In genomic region chr5:88929385-88929784, GRCh38 we compare ENCODE assay signal across 24 cellular contexts. TPM values are rescaled to one million over a fixed set of nuclear protein-coding genes. Genes with fewer than 3 reads are reported as not detected.
"Had no signal": no experiment of that assay in that cellular context is flagged by ENCODE, and none has a peak within 500 bp of the region (broad histone marks: within the 10 kb centered on the region; RNA-seq: fewer than 3 reads in every experiment).

No MANE protein-coding gene starts in this region.

- ATAC-seq: activated CD4-positive, CD25-positive, alpha-beta regulatory T cell treated with anti-CD3 and anti-CD28 coated beads, Interleukin-2, amount 50 U/mL, for 24 hours; activated CD8-positive, alpha-beta memory T cell treated with anti-CD3 and anti-CD28 coated beads, Interleukin-2, amount 10 ng/mL, durations not matched to agents 7 days and 5 days; activated CD8-positive, alpha-beta T cell treated with anti-CD3 and anti-CD28 coated beads for 36 hours; left lobe of liver; natural killer cell treated with Interleukin-12 subunit alpha and Interleukin-12 subunit beta and Interleukin-15 and Interleukin-18, amount 100 ng/mL, for 72 hours; sciatic nerve; SK-N-SH treated with all-trans-retinoic acid at 6 μM for 48 hours; stimulated activated naive CD8-positive, alpha-beta T cell treated with anti-CD3 and anti-CD28 coated beads, Interleukin-15, Interleukin-2, amounts not matched to agents 100 U/mL and 50 U/mL, for 24 hours had no signal

- H3K36me3 ChIP-seq: spleen, upper lobe of left lung had no signal

- H3K27me3 ChIP-seq: spleen, upper lobe of left lung had no signal

- H3K36me3 Mint-ChIP-seq: activated CD8-positive, alpha-beta memory T cell treated with anti-CD3 and anti-CD28 coated beads, Interleukin-2, amount 10 ng/mL, durations not matched to agents 7 days and 5 days; activated naive CD4-positive, alpha-beta T cell treated with anti-CD3 and anti-CD28 coated beads, Interleukin-2, amount 50 U/mL, for 24 hours; mesothelial cell of epicardium; natural killer cell treated with Interleukin-12 subunit alpha and Interleukin-12 subunit beta and Interleukin-15 and Interleukin-18, amount 100 ng/mL, for 72 hours had no signal

- H3K4me3 Mint-ChIP-seq: activated CD4-positive, alpha-beta T cell treated with anti-CD3 and anti-CD28 coated beads, Interleukin-2, amount 10 ng/mL, durations not matched to agents 7 days and 5 days; activated CD8-positive, alpha-beta memory T cell treated with anti-CD3 and anti-CD28 coated beads, Interleukin-2, amount 10 ng/mL, durations not matched to agents 7 days and 5 days; activated CD8-positive, alpha-beta T cell treated with anti-CD3 and anti-CD28 coated beads for 36 hours; activated naive CD4-positive, alpha-beta T cell treated with anti-CD3 and anti-CD28 coated beads, Interleukin-2, amount 50 U/mL, for 24 hours; activated T-helper 1 cell treated with anti-CD3 and anti-CD28 coated beads, Interleukin-12 subunit alpha, Interleukin-12 subunit beta, Interleukin-2, Interleukin-4 antibody, amounts not matched to agents 30 ng/mL and 10 ng/mL and 1 ng/mL, durations not matched to agents 14 hours and 24 hours and 36 hours; endodermal cell; mesothelial cell of epicardium; natural killer cell treated with Interleukin-12 subunit alpha and Interleukin-12 subunit beta and Interleukin-15 and Interleukin-18, amount 100 ng/mL, for 72 hours had no signal

- H3K27ac ChIP-seq: parathyroid adenoma, spleen, upper lobe of left lung, VCaP had no signal

- H3K27me3 Mint-ChIP-seq: activated CD8-positive, alpha-beta memory T cell treated with anti-CD3 and anti-CD28 coated beads, Interleukin-2, amount 10 ng/mL, durations not matched to agents 7 days and 5 days; activated CD8-positive, alpha-beta T cell treated with anti-CD3 and anti-CD28 coated beads for 36 hours; activated naive CD4-positive, alpha-beta T cell treated with anti-CD3 and anti-CD28 coated beads, Interleukin-2, amount 50 U/mL, for 24 hours had no signal

- H3K9me3 ChIP-seq: spleen, upper lobe of left lung had no signal

- H3K4me3 ChIP-seq: spleen, upper lobe of left lung had no signal

- H3K27ac Mint-ChIP-seq: activated CD4-positive, alpha-beta T cell treated with anti-CD3 and anti-CD28 coated beads, Interleukin-2, amount 10 ng/mL, durations not matched to agents 7 days and 5 days; activated CD8-positive, alpha-beta memory T cell treated with anti-CD3 and anti-CD28 coated beads, Interleukin-2, amount 10 ng/mL, durations not matched to agents 7 days and 5 days; activated CD8-positive, alpha-beta T cell treated with anti-CD3 and anti-CD28 coated beads for 36 hours; activated naive CD4-positive, alpha-beta T cell treated with anti-CD3 and anti-CD28 coated beads, Interleukin-2, amount 50 U/mL, for 24 hours; activated T-helper 1 cell treated with anti-CD3 and anti-CD28 coated beads, Interleukin-12 subunit alpha, Interleukin-12 subunit beta, Interleukin-2, Interleukin-4 antibody, amounts not matched to agents 30 ng/mL and 10 ng/mL and 1 ng/mL, durations not matched to agents 14 hours and 24 hours and 36 hours; endodermal cell; mesothelial cell of epicardium; natural killer cell treated with Interleukin-12 subunit alpha and Interleukin-12 subunit beta and Interleukin-15 and Interleukin-18, amount 100 ng/mL, for 72 hours had no signal

- H3K4me1 Mint-ChIP-seq: activated CD4-positive, alpha-beta T cell treated with anti-CD3 and anti-CD28 coated beads, Interleukin-2, amount 10 ng/mL, durations not matched to agents 7 days and 5 days; activated CD8-positive, alpha-beta memory T cell treated with anti-CD3 and anti-CD28 coated beads, Interleukin-2, amount 10 ng/mL, durations not matched to agents 7 days and 5 days; activated naive CD4-positive, alpha-beta T cell treated with anti-CD3 and anti-CD28 coated beads, Interleukin-2, amount 50 U/mL, for 24 hours; endodermal cell had no signal

- DNase-seq: activated CD4-positive, alpha-beta T cell treated with anti-CD3 and anti-CD28 coated beads, Interleukin-2, amount 10 ng/mL, durations not matched to agents 7 days and 5 days; activated CD8-positive, alpha-beta memory T cell treated with anti-CD3 and anti-CD28 coated beads, Interleukin-2, amount 10 ng/mL, durations not matched to agents 7 days and 5 days; activated CD8-positive, alpha-beta T cell treated with anti-CD3 and anti-CD28 coated beads for 36 hours; activated gamma-delta T cell; activated T-cell treated with anti-CD3 and anti-CD28 coated beads for 4 hours; aorta; cortex of kidney; endodermal cell; kidney; mammary epithelial cell; spleen; stimulated activated CD4-positive, alpha-beta T cell treated with anti-CD3 and anti-CD28 coated beads, Interleukin-4, amount 100 ng/mL, for 24 hours; stimulated activated naive CD8-positive, alpha-beta T cell treated with anti-CD3 and anti-CD28 coated beads, Interleukin-15, Interleukin-2, amounts not matched to agents 100 U/mL and 50 U/mL, for 24 hours; upper lobe of left lung had no signal

- H3K9me3 Mint-ChIP-seq: activated CD4-positive, alpha-beta T cell treated with anti-CD3 and anti-CD28 coated beads, Interleukin-2, amount 10 ng/mL, durations not matched to agents 7 days and 5 days; activated CD8-positive, alpha-beta T cell treated with anti-CD3 and anti-CD28 coated beads for 36 hours; activated naive CD4-positive, alpha-beta T cell treated with anti-CD3 and anti-CD28 coated beads, Interleukin-2, amount 50 U/mL, for 24 hours; activated T-helper 1 cell treated with anti-CD3 and anti-CD28 coated beads, Interleukin-12 subunit alpha, Interleukin-12 subunit beta, Interleukin-2, Interleukin-4 antibody, amounts not matched to agents 30 ng/mL and 10 ng/mL and 1 ng/mL, durations not matched to agents 14 hours and 24 hours and 36 hours; endodermal cell; mesothelial cell of epicardium; natural killer cell treated with Interleukin-12 subunit alpha and Interleukin-12 subunit beta and Interleukin-15 and Interleukin-18, amount 100 ng/mL, for 72 hours had no signal

- H3K4me1 ChIP-seq: parathyroid adenoma, spleen, upper lobe of left lung had no signal

RNA-seq across cellular contexts. Expression of gene MEF2C, which starts 46.4 kb away (rescaled TPM):
- polyA plus RNA-seq: mammary epithelial cell had no signal
